ENCODE assay signal across 1 cellular context in genomic region chr4:11480683-11481082, GRCh38.
TF ChIP-seq lines count a peak whose summit lies in the region.

No MANE protein-coding gene starts in this region.

TF ChIP-seq in GM23338, 12 proteins besides CTCF, POLR2A, EP300 and RAD21 (continued from another document):
- no peak for TF ChIP-seq ZNF462 (CRISPR knock-in tag; IDR thresholded peaks at IDR 0.05)
- TF ChIP-seq ZNF331 (CRISPR knock-in tag; IDR thresholded peaks at IDR 0.05; ENCODE audit: low read depth), result no peak
- TF ChIP-seq EZH2phosphoT487 (IDR thresholded peaks at IDR 0.05; ENCODE audit: unreplicated experiment), result no peak
- TF ChIP-seq STAT1 (IDR thresholded peaks at IDR 0.05; ENCODE audit: unreplicated experiment), result no peak
- TF ChIP-seq, protein P1, sequence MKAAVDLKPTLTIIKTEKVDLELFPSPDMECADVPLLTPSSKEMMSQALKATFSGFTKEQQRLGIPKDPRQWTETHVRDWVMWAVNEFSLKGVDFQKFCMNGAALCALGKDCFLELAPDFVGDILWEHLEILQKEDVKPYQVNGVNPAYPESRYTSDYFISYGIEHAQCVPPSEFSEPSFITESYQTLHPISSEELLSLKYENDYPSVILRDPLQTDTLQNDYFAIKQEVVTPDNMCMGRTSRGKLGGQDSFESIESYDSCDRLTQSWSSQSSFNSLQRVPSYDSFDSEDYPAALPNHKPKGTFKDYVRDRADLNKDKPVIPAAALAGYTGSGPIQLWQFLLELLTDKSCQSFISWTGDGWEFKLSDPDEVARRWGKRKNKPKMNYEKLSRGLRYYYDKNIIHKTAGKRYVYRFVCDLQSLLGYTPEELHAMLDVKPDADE (IDR thresholded peaks at IDR 0.05), result no peak
- no peak for TF ChIP-seq POLR2AphosphoS5 (IDR thresholded peaks at IDR 0.05; ENCODE audit: low read depth)
- TF ChIP-seq NANOG (IDR thresholded peaks at IDR 0.05; ENCODE audit: borderline replicate concordance), result no peak
- no peak for TF ChIP-seq CREB1 (CRISPR knock-in tag; IDR thresholded peaks at IDR 0.05; ENCODE audit: low read depth)
TF ChIP-seq in GM23338: peak in this region for 0.
